In the genomic region with DNA sequence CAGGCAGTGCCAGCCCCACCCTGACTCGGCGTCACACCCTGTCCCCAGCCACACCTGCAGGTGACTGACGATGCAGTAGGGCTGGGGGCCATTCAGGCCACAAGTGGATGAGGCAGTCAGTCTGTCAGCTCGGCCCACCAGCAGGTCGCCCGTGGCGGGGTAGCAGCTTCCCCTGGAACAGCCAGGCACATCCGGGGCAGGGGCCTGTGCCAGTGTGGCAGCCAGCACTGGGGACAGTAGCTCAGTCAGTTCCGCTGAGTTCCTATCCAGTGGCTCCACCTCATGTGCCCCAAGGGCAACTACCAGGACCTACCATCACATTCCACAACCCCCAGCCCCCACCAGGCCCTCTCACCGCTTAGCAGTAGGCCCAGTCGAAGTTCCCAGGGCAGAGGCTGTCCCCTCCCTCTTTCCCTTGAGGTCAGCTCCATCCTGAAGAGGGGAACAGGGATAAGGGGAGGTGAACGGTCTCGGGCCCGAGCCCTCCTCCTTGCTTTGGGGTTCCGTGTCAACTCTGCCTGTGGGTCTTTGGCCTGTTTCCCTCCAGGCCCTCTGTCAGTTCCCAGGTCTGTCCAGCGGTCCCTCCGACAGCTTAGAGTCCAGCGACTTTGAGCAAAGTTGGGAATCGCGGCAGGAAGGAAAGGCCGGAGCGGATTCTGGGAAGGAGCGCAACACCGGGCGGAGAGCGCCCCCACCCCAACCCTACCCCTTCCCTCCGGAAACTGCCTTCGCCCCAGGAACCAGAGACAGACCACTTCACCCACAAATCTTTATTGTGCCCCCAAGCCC, we compare ENCODE assay signal across 1 cellular context.
TF ChIP-seq lines count a peak whose summit lies in the region.

A gene (minus strand): TSS at position 614 of the 789 bp plus-strand sequence. CDS start 183 bp downstream, at position 431.

TF ChIP-seq in HepG2, 621 proteins besides CTCF, POLR2A, EP300 and RAD21 (continued from another document and continues in another):
- TF ChIP-seq ZNF572 (CRISPR knock-in tag; IDR thresholded peaks at IDR 0.05) (no peak), YY1 (IDR thresholded peaks at IDR 0.05; ENCODE audit: insufficient read depth, insufficient replicate concordance, low read depth, low read length) (peak; percentile 68), PAX8 (CRISPR knock-in tag; IDR thresholded peaks at IDR 0.05; ENCODE audit: borderline replicate concordance) (no peak), NR2F2 (IDR thresholded peaks at IDR 0.05; ENCODE audit: borderline replicate concordance, low read depth) (no peak), NR2F1 (CRISPR knock-in tag; IDR thresholded peaks at IDR 0.05) (0 out of 4 replicates have a peak, but pooled peaks of 1 of the 2 experiments have one; percentile 13), ZNF558 (CRISPR knock-in tag; IDR thresholded peaks at IDR 0.05; ENCODE audit: borderline replicate concordance) (peak; percentile 65; the same call in 1 of the 2 replicates), FOXK1 (CRISPR knock-in tag; IDR thresholded peaks at IDR 0.05; ENCODE audit: borderline replicate concordance, low read depth) (peak; percentile 67; the same call in 1 of the 2 replicates), RFX3 (CRISPR knock-in tag; IDR thresholded peaks at IDR 0.05) (no peak), ZNF451 (CRISPR knock-in tag; IDR thresholded peaks at IDR 0.05) (no peak), ZNF788 (CRISPR knock-in tag; IDR thresholded peaks at IDR 0.05; ENCODE audit: borderline replicate concordance) (no peak; the same call in 1 of the 2 replicates), EEA1 (CRISPR knock-in tag; IDR thresholded peaks at IDR 0.05; ENCODE audit: borderline replicate concordance) (no peak), ZNF225 (CRISPR knock-in tag; IDR thresholded peaks at IDR 0.05) (no peak), ZNF777 (CRISPR knock-in tag; IDR thresholded peaks at IDR 0.05) (peak; percentile 80), SOX6 (IDR thresholded peaks at IDR 0.05) (no peak), SOX6 (CRISPR knock-in tag; IDR thresholded peaks at IDR 0.05) (peak; percentile 59; the same call in 1 of the 2 replicates), SMAD3 (CRISPR knock-in tag; IDR thresholded peaks at IDR 0.05) (peak; percentile 45; the same call in 1 of the 2 replicates), ZNF552 (CRISPR knock-in tag; IDR thresholded peaks at IDR 0.05; ENCODE audit: borderline replicate concordance) (no peak), SNAPC2 (CRISPR knock-in tag; IDR thresholded peaks at IDR 0.05) (peak; percentile 85; the same call in 1 of the 2 replicates), HOXA3 (CRISPR knock-in tag; IDR thresholded peaks at IDR 0.05) (peak; percentile 54; the same call in 1 of the 2 replicates), HDAC1 (CRISPR knock-in tag; IDR thresholded peaks at IDR 0.05) (peak; percentile 73; the same call in 1 of the 2 replicates), ZNF605 (CRISPR knock-in tag; IDR thresholded peaks at IDR 0.05) (peak; percentile 83; the same call in 1 of the 2 replicates), ZNF207 (IDR thresholded peaks at IDR 0.05; ENCODE audit: borderline replicate concordance) (no peak), STAG1 (CRISPR knock-in tag; IDR thresholded peaks at IDR 0.05) (no peak), IRX3 (CRISPR knock-in tag; IDR thresholded peaks at IDR 0.05; ENCODE audit: borderline replicate concordance, low read depth) (peak; percentile 72; the same call in 1 of the 2 replicates), MAZ (IDR thresholded peaks at IDR 0.05; ENCODE audit: borderline replicate concordance, low read depth, low read length) (peak; percentile 92), MAZ (CRISPR knock-in tag; IDR thresholded peaks at IDR 0.05; ENCODE audit: low read depth) (0 out of 2 replicates have a peak, but pooled peaks have one; percentile 45), DNMT3B (CRISPR knock-in tag; conservative IDR thresholded peaks at IDR 0.05) (no peak), ZMYM4 (CRISPR knock-in tag; IDR thresholded peaks at IDR 0.05) (0 out of 2 replicates have a peak, but pooled peaks have one; percentile 29), KDM5A (IDR thresholded peaks at IDR 0.05; ENCODE audit: borderline replicate concordance, low read length) (peak; percentile 81; the same call in 1 of the 2 replicates), HOXA9 (CRISPR knock-in tag; IDR thresholded peaks at IDR 0.05; ENCODE audit: borderline replicate concordance) (no peak), ZNF138 (CRISPR knock-in tag; IDR thresholded peaks at IDR 0.05; ENCODE audit: low read depth) (no peak), SRSF4 (IDR thresholded peaks at IDR 0.05; ENCODE audit: low read depth, low read length, poor library complexity, severe bottlenecking) (no peak)
- TF ChIP-seq, protein P1, sequence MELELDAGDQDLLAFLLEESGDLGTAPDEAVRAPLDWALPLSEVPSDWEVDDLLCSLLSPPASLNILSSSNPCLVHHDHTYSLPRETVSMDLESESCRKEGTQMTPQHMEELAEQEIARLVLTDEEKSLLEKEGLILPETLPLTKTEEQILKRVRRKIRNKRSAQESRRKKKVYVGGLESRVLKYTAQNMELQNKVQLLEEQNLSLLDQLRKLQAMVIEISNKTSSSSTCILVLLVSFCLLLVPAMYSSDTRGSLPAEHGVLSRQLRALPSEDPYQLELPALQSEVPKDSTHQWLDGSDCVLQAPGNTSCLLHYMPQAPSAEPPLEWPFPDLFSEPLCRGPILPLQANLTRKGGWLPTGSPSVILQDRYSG (CRISPR knock-in tag; IDR thresholded peaks at IDR 0.05) = no peak
- TF ChIP-seq, protein P2, sequence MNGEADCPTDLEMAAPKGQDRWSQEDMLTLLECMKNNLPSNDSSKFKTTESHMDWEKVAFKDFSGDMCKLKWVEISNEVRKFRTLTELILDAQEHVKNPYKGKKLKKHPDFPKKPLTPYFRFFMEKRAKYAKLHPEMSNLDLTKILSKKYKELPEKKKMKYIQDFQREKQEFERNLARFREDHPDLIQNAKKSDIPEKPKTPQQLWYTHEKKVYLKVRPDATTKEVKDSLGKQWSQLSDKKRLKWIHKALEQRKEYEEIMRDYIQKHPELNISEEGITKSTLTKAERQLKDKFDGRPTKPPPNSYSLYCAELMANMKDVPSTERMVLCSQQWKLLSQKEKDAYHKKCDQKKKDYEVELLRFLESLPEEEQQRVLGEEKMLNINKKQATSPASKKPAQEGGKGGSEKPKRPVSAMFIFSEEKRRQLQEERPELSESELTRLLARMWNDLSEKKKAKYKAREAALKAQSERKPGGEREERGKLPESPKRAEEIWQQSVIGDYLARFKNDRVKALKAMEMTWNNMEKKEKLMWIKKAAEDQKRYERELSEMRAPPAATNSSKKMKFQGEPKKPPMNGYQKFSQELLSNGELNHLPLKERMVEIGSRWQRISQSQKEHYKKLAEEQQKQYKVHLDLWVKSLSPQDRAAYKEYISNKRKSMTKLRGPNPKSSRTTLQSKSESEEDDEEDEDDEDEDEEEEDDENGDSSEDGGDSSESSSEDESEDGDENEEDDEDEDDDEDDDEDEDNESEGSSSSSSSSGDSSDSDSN (CRISPR knock-in tag; IDR thresholded peaks at IDR 0.05) = peak; percentile 67
- TF ChIP-seq, protein P3, sequence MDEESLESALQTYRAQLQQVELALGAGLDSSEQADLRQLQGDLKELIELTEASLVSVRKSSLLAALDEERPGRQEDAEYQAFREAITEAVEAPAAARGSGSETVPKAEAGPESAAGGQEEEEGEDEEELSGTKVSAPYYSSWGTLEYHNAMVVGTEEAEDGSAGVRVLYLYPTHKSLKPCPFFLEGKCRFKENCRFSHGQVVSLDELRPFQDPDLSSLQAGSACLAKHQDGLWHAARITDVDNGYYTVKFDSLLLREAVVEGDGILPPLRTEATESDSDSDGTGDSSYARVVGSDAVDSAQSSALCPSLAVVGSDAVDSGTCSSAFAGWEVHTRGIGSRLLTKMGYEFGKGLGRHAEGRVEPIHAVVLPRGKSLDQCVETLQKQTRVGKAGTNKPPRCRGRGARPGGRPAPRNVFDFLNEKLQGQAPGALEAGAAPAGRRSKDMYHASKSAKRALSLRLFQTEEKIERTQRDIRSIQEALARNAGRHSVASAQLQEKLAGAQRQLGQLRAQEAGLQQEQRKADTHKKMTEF (CRISPR knock-in tag; IDR thresholded peaks at IDR 0.05) = peak; percentile 34; the same call in 1 of the 2 replicates
- TF ChIP-seq, protein P4, sequence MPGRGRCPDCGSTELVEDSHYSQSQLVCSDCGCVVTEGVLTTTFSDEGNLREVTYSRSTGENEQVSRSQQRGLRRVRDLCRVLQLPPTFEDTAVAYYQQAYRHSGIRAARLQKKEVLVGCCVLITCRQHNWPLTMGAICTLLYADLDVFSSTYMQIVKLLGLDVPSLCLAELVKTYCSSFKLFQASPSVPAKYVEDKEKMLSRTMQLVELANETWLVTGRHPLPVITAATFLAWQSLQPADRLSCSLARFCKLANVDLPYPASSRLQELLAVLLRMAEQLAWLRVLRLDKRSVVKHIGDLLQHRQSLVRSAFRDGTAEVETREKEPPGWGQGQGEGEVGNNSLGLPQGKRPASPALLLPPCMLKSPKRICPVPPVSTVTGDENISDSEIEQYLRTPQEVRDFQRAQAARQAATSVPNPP (CRISPR knock-in tag; IDR thresholded peaks at IDR 0.05) = peak; percentile 54; the same call in 1 of the 2 replicates
- TF ChIP-seq, protein P5, sequence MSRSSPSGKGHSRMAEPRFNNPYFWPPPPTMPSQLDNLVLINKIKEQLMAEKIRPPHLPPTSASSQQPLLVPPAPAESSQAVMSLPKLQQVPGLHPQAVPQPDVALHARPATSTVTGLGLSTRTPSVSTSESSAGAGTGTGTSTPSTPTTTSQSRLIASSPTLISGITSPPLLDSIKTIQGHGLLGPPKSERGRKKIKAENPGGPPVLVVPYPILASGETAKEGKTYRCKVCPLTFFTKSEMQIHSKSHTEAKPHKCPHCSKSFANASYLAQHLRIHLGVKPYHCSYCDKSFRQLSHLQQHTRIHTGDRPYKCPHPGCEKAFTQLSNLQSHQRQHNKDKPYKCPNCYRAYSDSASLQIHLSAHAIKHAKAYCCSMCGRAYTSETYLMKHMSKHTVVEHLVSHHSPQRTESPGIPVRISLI (CRISPR knock-in tag; IDR thresholded peaks at IDR 0.05; ENCODE audit: borderline replicate concordance) = 0 out of 2 replicates have a peak, but pooled peaks have one; percentile 19
- TF ChIP-seq, protein P6, sequence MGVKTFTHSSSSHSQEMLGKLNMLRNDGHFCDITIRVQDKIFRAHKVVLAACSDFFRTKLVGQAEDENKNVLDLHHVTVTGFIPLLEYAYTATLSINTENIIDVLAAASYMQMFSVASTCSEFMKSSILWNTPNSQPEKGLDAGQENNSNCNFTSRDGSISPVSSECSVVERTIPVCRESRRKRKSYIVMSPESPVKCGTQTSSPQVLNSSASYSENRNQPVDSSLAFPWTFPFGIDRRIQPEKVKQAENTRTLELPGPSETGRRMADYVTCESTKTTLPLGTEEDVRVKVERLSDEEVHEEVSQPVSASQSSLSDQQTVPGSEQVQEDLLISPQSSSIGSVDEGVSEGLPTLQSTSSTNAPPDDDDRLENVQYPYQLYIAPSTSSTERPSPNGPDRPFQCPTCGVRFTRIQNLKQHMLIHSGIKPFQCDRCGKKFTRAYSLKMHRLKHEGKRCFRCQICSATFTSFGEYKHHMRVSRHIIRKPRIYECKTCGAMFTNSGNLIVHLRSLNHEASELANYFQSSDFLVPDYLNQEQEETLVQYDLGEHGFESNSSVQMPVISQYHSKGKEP (CRISPR knock-in tag; IDR thresholded peaks at IDR 0.05) = no peak
- TF ChIP-seq, protein P7, sequence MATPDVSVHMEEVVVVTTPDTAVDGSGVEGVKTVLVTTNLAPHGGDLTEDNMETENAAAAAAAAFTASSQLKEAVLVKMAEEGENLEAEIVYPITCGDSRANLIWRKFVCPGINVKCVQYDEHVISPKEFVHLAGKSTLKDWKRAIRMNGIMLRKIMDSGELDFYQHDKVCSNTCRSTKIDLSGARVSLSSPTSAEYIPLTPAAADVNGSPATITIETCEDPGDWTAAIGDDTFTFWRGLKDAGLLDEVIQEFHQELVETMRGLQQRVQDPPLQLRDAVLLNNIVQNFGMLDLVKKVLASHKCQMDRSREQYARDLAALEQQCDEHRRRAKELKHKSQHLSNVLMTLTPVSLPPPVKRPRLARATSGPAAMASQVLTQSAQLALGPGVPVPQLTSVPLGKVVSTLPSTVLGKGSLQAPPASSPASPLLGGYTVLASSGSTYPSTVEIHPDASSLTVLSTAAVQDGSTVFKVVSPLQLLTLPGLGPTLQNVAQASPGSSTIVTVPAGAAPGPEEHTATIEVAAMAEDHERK (CRISPR knock-in tag; IDR thresholded peaks at IDR 0.05; ENCODE audit: low read depth) = no peak
- TF ChIP-seq, protein P8, sequence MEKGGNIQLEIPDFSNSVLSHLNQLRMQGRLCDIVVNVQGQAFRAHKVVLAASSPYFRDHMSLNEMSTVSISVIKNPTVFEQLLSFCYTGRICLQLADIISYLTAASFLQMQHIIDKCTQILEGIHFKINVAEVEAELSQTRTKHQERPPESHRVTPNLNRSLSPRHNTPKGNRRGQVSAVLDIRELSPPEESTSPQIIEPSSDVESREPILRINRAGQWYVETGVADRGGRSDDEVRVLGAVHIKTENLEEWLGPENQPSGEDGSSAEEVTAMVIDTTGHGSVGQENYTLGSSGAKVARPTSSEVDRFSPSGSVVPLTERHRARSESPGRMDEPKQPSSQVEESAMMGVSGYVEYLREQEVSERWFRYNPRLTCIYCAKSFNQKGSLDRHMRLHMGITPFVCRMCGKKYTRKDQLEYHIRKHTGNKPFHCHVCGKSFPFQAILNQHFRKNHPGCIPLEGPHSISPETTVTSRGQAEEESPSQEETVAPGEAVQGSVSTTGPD (CRISPR knock-in tag; IDR thresholded peaks at IDR 0.05) = peak; percentile 50; the same call in 1 of the 2 replicates
- TF ChIP-seq, protein P9, sequence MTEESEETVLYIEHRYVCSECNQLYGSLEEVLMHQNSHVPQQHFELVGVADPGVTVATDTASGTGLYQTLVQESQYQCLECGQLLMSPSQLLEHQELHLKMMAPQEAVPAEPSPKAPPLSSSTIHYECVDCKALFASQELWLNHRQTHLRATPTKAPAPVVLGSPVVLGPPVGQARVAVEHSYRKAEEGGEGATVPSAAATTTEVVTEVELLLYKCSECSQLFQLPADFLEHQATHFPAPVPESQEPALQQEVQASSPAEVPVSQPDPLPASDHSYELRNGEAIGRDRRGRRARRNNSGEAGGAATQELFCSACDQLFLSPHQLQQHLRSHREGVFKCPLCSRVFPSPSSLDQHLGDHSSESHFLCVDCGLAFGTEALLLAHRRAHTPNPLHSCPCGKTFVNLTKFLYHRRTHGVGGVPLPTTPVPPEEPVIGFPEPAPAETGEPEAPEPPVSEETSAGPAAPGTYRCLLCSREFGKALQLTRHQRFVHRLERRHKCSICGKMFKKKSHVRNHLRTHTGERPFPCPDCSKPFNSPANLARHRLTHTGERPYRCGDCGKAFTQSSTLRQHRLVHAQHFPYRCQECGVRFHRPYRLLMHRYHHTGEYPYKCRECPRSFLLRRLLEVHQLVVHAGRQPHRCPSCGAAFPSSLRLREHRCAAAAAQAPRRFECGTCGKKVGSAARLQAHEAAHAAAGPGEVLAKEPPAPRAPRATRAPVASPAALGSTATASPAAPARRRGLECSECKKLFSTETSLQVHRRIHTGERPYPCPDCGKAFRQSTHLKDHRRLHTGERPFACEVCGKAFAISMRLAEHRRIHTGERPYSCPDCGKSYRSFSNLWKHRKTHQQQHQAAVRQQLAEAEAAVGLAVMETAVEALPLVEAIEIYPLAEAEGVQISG (CRISPR knock-in tag; IDR thresholded peaks at IDR 0.05) = peak; percentile 50; the same call in 1 of the 2 replicates
